In genomic region chrX:12988797-12989196, GRCh38 we compare ENCODE assay signal across 9 cellular contexts. TPM values are rescaled to one million over a fixed set of nuclear protein-coding genes. Genes with fewer than 3 reads are reported as not detected.
A peak's percentile ranks its signal among the peaks of the same experiment; 100 is the strongest.
DNase-seq lines count a peak whose midpoint lies in the region; ATAC-seq and TF ChIP-seq lines count a peak whose summit lies in the region.
"Had no signal": no experiment of that assay in that cellular context is flagged by ENCODE, and none has a peak within 500 bp of the region (broad histone marks: within the 10 kb centered on the region; RNA-seq: fewer than 3 reads in every experiment).

No MANE protein-coding gene starts in this region.

- peak; percentile 81 for ATAC-seq in lung (ENCODE audit: insufficient read depth, low FRiP score)
- no peak for ATAC-seq in HG03196 (IDR thresholded peaks at IDR 0.05; ENCODE audit: unreplicated experiment)

- H3K36me3 ChIP-seq in mammary epithelial cell (ENCODE audit: insufficient read depth, low read length) (no peaks in the 10 kb centered on the region), lung (ENCODE audit: control insufficient read depth in 2 of 2, insufficient read depth in 2 of 2, low read length in 2 of 2) (no peaks in the 10 kb centered on the region)

- peaks cover 34% of the 10 kb centered on the region for H3K4me1 ChIP-seq in mammary epithelial cell (ENCODE audit: insufficient read depth, low read length)
- peaks cover 2% of the 10 kb centered on the region in 2 donors for H3K4me1 ChIP-seq in lung (ENCODE audit: control insufficient read depth in 2 of 2, insufficient read depth in 2 of 2, low read length in 2 of 2)

- no peak overlapping the region for H2AFZ ChIP-seq in mammary epithelial cell (ENCODE audit: low read depth, low read length)

- DNase-seq in Caki2 (ENCODE audit: low read depth) (peak; percentile 48), NCI-H2029 treated with DMSO at 0.1 percent for 48 hours (lab: John Stamatoyannopoulos, UW) (peak; percentile 69), mammary epithelial cell (peak; percentile 91), lung (ENCODE audit: low spot score) (peak; percentile 68), dorsolateral prefrontal cortex (no peak)
- DNase-seq in activated CD4-positive, alpha-beta T cell treated with anti-CD3 and anti-CD28 coated beads for 4 hours = no peak
- no peak for DNase-seq in activated CD4-positive, alpha-beta T cell treated with anti-CD3 and anti-CD28 coated beads, Interleukin-2, amount 50 U/mL, for 48 hours
- DNase-seq: activated CD4-positive, CD25-positive, alpha-beta regulatory T cell treated with anti-CD3 and anti-CD28 coated beads, Interleukin-2, amount 50 U/mL, for 72 hours had no signal

- no peak overlapping the region for H3K9ac ChIP-seq in mammary epithelial cell (ENCODE audit: insufficient read depth, low read length)

- dilution Hi-C loops in mammary epithelial cell (cut with HindIII; ENCODE audit: low sequenced_read_pairs) = no loop called here

- WGBS in mammary epithelial cell (ENCODE audit: low coverage, missing lambda C conversion rate) = 7% methylated on average over 7 of the region's 7 CpGs
- WGBS in lung, 2 donors = 62 to 81% methylated on average over 7 of the region's 7 CpGs

- no peaks in the 10 kb centered on the region for H3K9me3 ChIP-seq in mammary epithelial cell (replicated peaks; ENCODE audit: insufficient read depth, low read length)
- no peaks in the 10 kb centered on the region for H3K9me3 ChIP-seq in lung (ENCODE audit: control insufficient read depth in 2 of 2, insufficient read depth in 1 of 2, low read length in 1 of 2)

- BruUV-seq in mammary epithelial cell (replicated peaks; lab: Mats Ljungman, UMichigan) = no TSS peak

- CTCF ChIA-PET in mammary epithelial cell (lab: Charles Lee; ENCODE audit: low non-redundant PET) = no interaction called here

- TF ChIP-seq CTCF in mammary epithelial cell (conservative IDR thresholded peaks at IDR 0.05 in 1 of 2, IDR thresholded peaks at IDR 0.05 in 1 of 2; ENCODE audit: extremely low read depth in 1 of 2, insufficient read depth in 1 of 2, low read depth in 1 of 2, low read length in 2 of 2) = no peak
- no peak for TF ChIP-seq CTCF in lung (IDR thresholded peaks at IDR 0.05; ENCODE audit: control extremely low read depth, extremely low read depth)
- TF ChIP-seq CTCF in dorsolateral prefrontal cortex (IDR thresholded peaks at IDR 0.05 in 54 of 56, conservative IDR thresholded peaks at IDR 0.05 in 2 of 56; ENCODE audit: low read depth in 1 of 56, partially characterized antibody in 56 of 56) = no peak

- H3K27me3 ChIP-seq in mammary epithelial cell (ENCODE audit: insufficient read depth, low read length) (no peaks in the 10 kb centered on the region), lung (ENCODE audit: control insufficient read depth, insufficient read depth) (no peaks in the 10 kb centered on the region), dorsolateral prefrontal cortex (peaks cover 0 to 46% (median 5%) of the 10 kb centered on the region in 45 donors)

- intact Hi-C loops in mammary epithelial cell (cut with micrococcal nuclease) (no loop called here), dorsolateral prefrontal cortex (cut with DNase I) (no loop called here)

- H4K20me1 ChIP-seq in mammary epithelial cell (ENCODE audit: insufficient read depth, low read length) = no peaks in the 10 kb centered on the region

- in situ Hi-C loops in Caki2 (cut with HindIII; ENCODE audit: low pct_unique_long_range_greater_than_20kb, low sequenced_read_pairs) = no loop called here
- in situ Hi-C loops in mammary epithelial cell (cut with MboI; ENCODE audit: low sequenced_read_pairs in 2 of 2) = no loop called here

- H3K4me3 ChIP-seq in mammary epithelial cell (replicated peaks in 1 of 3; ENCODE audit: insufficient read depth in 1 of 3, low read depth in 2 of 3, low read length in 3 of 3) = no peak overlapping the region
- H3K4me3 ChIP-seq in lung = no peak overlapping the region
- H3K4me3 ChIP-seq in dorsolateral prefrontal cortex = no peak overlapping the region

- H3K4me2 ChIP-seq in mammary epithelial cell (ENCODE audit: insufficient read depth, low read depth, low read length) = peak overlapping the region; percentile 52

- H3K79me2 ChIP-seq in mammary epithelial cell (ENCODE audit: insufficient read depth, low read length) = no peaks in the 10 kb centered on the region

- peak overlapping the region; percentile 38 for H3K27ac ChIP-seq in mammary epithelial cell (ENCODE audit: insufficient read depth, low read depth, low read length)
- H3K27ac ChIP-seq in lung (ENCODE audit: low read depth in 1 of 2, low read length in 1 of 2) = no peak overlapping the region
- H3K27ac ChIP-seq in dorsolateral prefrontal cortex = no peak overlapping the region

RNA-seq across cellular contexts. Expression of gene TMSB4X, which starts 13.9 kb away (rescaled TPM):
- total RNA-seq in Caki2 (2014; rRNA removed; shearing (Covaris generic); ENCODE audit: low replicate concordance) = 998 and 1,178 TPM in 2 replicates
- total RNA-seq in mammary epithelial cell (1,000 to 10,000 TPM; 1,481 to 1,998 TPM), lung (1,000 to 10,000 TPM; 4,686 to 8,614 TPM), dorsolateral prefrontal cortex (1,000 to 10,000 TPM; 1,088 to 2,217 (median 1,674) TPM)
- polyA plus RNA-seq in mammary epithelial cell (2,487 TPM), lung (1,000 to 10,000 TPM; 7,790 to 9,527 TPM)
- polyA minus RNA-seq in mammary epithelial cell = 1,100 TPM

RNA-seq across cellular contexts. Expression of gene FAM9C, which starts 55.6 kb away (rescaled TPM):
- total RNA-seq in Caki2 (2014; rRNA removed; shearing (Covaris generic); ENCODE audit: low replicate concordance) = not detected in 2 replicates
- total RNA-seq in mammary epithelial cell (not detected), lung (under 1 TPM; 0.09 to 0.28 TPM), dorsolateral prefrontal cortex (1 to 10 TPM in 1 of 120 experiments, under 1 TPM in 4, not detected in 115; 0.19 to 1.6 (median 0.33) TPM)
- polyA plus RNA-seq in mammary epithelial cell (not detected), lung (under 1 TPM in 1 of 2 donors, not detected in 1; 0.01 TPM)
- not detected for polyA minus RNA-seq in mammary epithelial cell

Comparison
In these comparisons a context has a peak if more than half of its experiments do, and no peak if none do; other contexts are left out.
1. DNase-seq: peak in Caki2 (single experiment), NCI-H2029 treated with DMSO at 0.1 percent for 48 hours (single experiment), mammary epithelial cell (single experiment) and lung (single experiment); none in activated CD4-positive, alpha-beta T cell treated with anti-CD3 and anti-CD28 coated beads for 4 hours (0 of 2), activated CD4-positive, alpha-beta T cell treated with anti-CD3 and anti-CD28 coated beads, Interleukin-2, amount 50 U/mL, for 48 hours (0 of 2) and dorsolateral prefrontal cortex (0 of 10).